Comparison of ENCODE assay signal across 14 cellular contexts in the genomic region with DNA sequence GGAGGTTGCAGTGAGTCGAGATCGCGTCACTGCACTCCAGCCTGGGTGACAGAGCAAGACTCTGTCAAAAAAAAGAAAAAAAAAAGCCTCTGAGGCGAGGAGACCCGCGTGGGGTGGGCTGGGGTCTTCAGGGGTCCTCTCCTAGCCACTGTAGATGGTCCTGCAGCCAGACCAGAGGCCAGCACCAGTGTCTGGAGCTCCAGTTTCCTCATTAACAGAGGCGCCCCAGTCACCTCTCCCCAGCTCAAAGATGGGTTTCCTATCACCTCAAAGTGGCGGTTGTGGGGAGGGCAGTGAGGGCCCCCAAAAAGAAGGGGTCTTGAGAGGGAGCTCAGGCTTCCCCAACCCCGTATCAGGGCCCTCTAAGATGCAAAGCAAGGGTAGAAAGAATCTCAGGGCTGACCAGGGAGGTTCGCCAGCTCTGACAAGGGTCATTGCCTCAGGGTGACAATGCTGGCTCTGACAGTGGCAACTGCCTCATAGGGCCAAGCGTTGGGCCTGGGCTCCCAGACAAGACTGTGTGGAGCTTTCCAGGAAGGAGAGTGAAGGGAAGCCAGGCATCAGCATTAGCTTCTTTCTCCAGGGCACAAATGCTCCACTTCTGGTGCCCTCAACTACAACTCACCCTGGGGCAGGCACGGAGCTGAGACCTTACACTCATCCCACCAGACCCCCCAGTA. TPM values are rescaled to one million over a fixed set of nuclear protein-coding genes. Genes with fewer than 3 reads are reported as not detected.
A peak's percentile ranks its signal among the peaks of the same experiment; 100 is the strongest.
DNase-seq lines count a peak whose midpoint lies in the region; ATAC-seq, FAIRE-seq and TF ChIP-seq lines count a peak whose summit lies in the region.
"Had no signal": no experiment of that assay in that cellular context is flagged by ENCODE, and none has a peak within 500 bp of the region (broad histone marks: within the 10 kb centered on the region; RNA-seq: fewer than 3 reads in every experiment).

No MANE protein-coding gene starts in this region.

- RAD21 ChIA-PET in GM12878 (lab: Charles Lee; ENCODE audit: unreplicated experiment), result interaction anchor here (0.5 to 9.9 kb wide), 7 partner anchors 9 to 156 kb away, joined by 3 to 158 read pairs (median 5); partner anchors contain the start of gene STK10

- H3K4me1 ChIP-seq in GM12878 (ENCODE audit: control insufficient read depth, insufficient read depth, low read length) (peaks cover 45% of the 10 kb centered on the region), upper lobe of right lung (peaks cover 72% of the 10 kb centered on the region), esophagus squamous epithelium (peaks cover 12 to 71% (median 16%) of the 10 kb centered on the region in 3 donors)

- intact Hi-C loops in GM12878 (cut with micrococcal nuclease; ENCODE audit: unreplicated experiment) (no loop called here), upper lobe of right lung (cut with DNase I) (no loop called here), esophagus squamous epithelium (cut with DNase I) (no loop called here)

- no peak overlapping the region for H2AFZ ChIP-seq in GM12878 (ENCODE audit: control insufficient read depth, low read depth, low read length)

- no peak overlapping the region for H3K9ac ChIP-seq in GM12878 (ENCODE audit: control insufficient read depth, insufficient read depth, low read length)

- no peaks in the 10 kb centered on the region for H3K9me3 Mint-ChIP-seq in stimulated activated naive CD8-positive, alpha-beta T cell treated with anti-CD3 and anti-CD28 coated beads, Interleukin-15, Interleukin-2, amounts not matched to agents 100 ng/mL and 50 ng/mL, for 24 hours
- no peaks in the 10 kb centered on the region for H3K9me3 Mint-ChIP-seq in mesothelial cell of epicardium

- H3K36me3 ChIP-seq in GM12878 (ENCODE audit: control insufficient read depth in 2 of 2, insufficient read depth in 2 of 2, low read length in 1 of 2), result peaks cover 14 to 27% of the 10 kb centered on the region in 2 experiments; a peak in 3 of 4 replicates
- no peaks in the 10 kb centered on the region for H3K36me3 ChIP-seq in upper lobe of right lung
- H3K36me3 ChIP-seq in esophagus squamous epithelium, result no peaks in the 10 kb centered on the region
- H3K36me3 ChIP-seq: suprapubic skin had no signal

- POLR2A ChIA-PET in GM12878 (lab: Charles Lee), result interaction anchor here (0.7 to 4.7 kb wide), 8 partner anchors 12 to 274 kb away, joined by 3 to 104 read pairs (median 18); partner anchors contain the start of gene STK10

- H3K4me3 ChIP-seq in GM12878 (no peak overlapping the region), upper lobe of right lung (no peak overlapping the region), esophagus squamous epithelium (no peak overlapping the region)
- H3K4me3 ChIP-seq: suprapubic skin had no signal

- H3K9me3 ChIP-seq in GM12878 (replicated peaks; ENCODE audit: control insufficient read depth, insufficient read depth, low read length), result no peaks in the 10 kb centered on the region
- H3K9me3 ChIP-seq in upper lobe of right lung, result no peaks in the 10 kb centered on the region
- H3K9me3 ChIP-seq in esophagus squamous epithelium, result no peaks in the 10 kb centered on the region
- H3K9me3 ChIP-seq: suprapubic skin had no signal

- TF ChIP-seq RAD21 in GM12878 (IDR thresholded peaks at IDR 0.05; ENCODE audit: insufficient read depth, low read depth, low read length), result no peak

- no peak for TF ChIP-seq EP300 in GM12878 (IDR thresholded peaks at IDR 0.05; ENCODE audit: borderline replicate concordance in 1 of 2, control insufficient read depth in 1 of 2, low read depth in 2 of 2, low read length in 2 of 2)

- CTCF ChIA-PET in GM12878 (lab: Yijun Ruan, JAX), result interaction anchor here (0.8 to 6.1 kb wide), 3 partner anchors 13 to 67 kb away, joined by 3 to 74 read pairs (median 5); partner anchors contain the start of gene STK10

- peak overlapping the region; percentile 80 for H3K4me3 Mint-ChIP-seq in stimulated activated naive CD8-positive, alpha-beta T cell treated with anti-CD3 and anti-CD28 coated beads, Interleukin-15, Interleukin-2, amounts not matched to agents 100 ng/mL and 50 ng/mL, for 24 hours
- no peak overlapping the region for H3K4me3 Mint-ChIP-seq in mesothelial cell of epicardium

- TF ChIP-seq POLR2A in GM12878 (IDR thresholded peaks at IDR 0.05; ENCODE audit: low read depth, low read length) (no peak), esophagus squamous epithelium (IDR thresholded peaks at IDR 0.05) (no peak)

- SMC1A ChIA-PET in GM12878 (lab: Charles Lee; ENCODE audit: uncharacterized antibody, unreplicated experiment), result interaction anchor here (1.0 to 5.6 kb wide), 6 partner anchors 11 to 120 kb away, joined by 3 to 103 read pairs (median 5); partner anchors contain the start of gene STK10

- FAIRE-seq in GM12878 (lab: Jason Lieb, UNC), result no peak

- peaks cover 97% of the 10 kb centered on the region for H3K4me1 Mint-ChIP-seq in stimulated activated naive CD8-positive, alpha-beta T cell treated with anti-CD3 and anti-CD28 coated beads, Interleukin-15, Interleukin-2, amounts not matched to agents 100 ng/mL and 50 ng/mL, for 24 hours (ENCODE audit: low read depth)
- H3K4me1 Mint-ChIP-seq in mesothelial cell of epicardium, result peaks cover 15% of the 10 kb centered on the region

- peaks cover 91% of the 10 kb centered on the region for H3K79me2 ChIP-seq in GM12878 (ENCODE audit: control insufficient read depth, insufficient read depth, low read length)

- no peaks in the 10 kb centered on the region for H3K27me3 ChIP-seq in GM12878 (replicated peaks in 1 of 2; ENCODE audit: control insufficient read depth in 2 of 2, insufficient read depth in 2 of 2, low read length in 1 of 2)
- H3K27me3 ChIP-seq in upper lobe of right lung, result no peaks in the 10 kb centered on the region
- no peaks in the 10 kb centered on the region for H3K27me3 ChIP-seq in esophagus squamous epithelium
- H3K27me3 ChIP-seq: suprapubic skin had no signal

- in situ Hi-C loops in GM12878 (cut with MboI), result no loop called here

- no peak overlapping the region for H3K4me2 ChIP-seq in GM12878 (ENCODE audit: control insufficient read depth, insufficient read depth)

- H3K27ac ChIP-seq in GM12878 (ENCODE audit: control insufficient read depth, insufficient read depth) (peak overlapping the region; percentile 11; the same call in 1 of the 2 replicates), upper lobe of right lung (peak overlapping the region; percentile 56), esophagus squamous epithelium (peak overlapping the region in 1 of 4 donors; percentile 25)
- H3K27ac ChIP-seq: suprapubic skin had no signal

- H3K36me3 Mint-ChIP-seq in stimulated activated naive CD8-positive, alpha-beta T cell treated with anti-CD3 and anti-CD28 coated beads, Interleukin-15, Interleukin-2, amounts not matched to agents 100 ng/mL and 50 ng/mL, for 24 hours (ENCODE audit: low read depth), result peaks cover 36% of the 10 kb centered on the region
- H3K36me3 Mint-ChIP-seq in mesothelial cell of epicardium, result no peaks in the 10 kb centered on the region

- peaks cover 11% of the 10 kb centered on the region for H4K20me1 ChIP-seq in GM12878 (ENCODE audit: control insufficient read depth, insufficient read depth)

- 69% methylated on average over 9 of the region's 12 CpGs for WGBS in GM12878 (ENCODE audit: insufficient coverage, insufficient replicate concordance, low lambda C conversion rate, missing lambda C conversion rate)
- 68 to 82% methylated on average over 10 to 11 of the region's 12 CpGs for WGBS in esophagus squamous epithelium, 2 donors

- TF ChIP-seq CTCF in GM12878 (IDR thresholded peaks at IDR 0.05 in 2 of 3, conservative IDR thresholded peaks at IDR 0.05 in 1 of 3; ENCODE audit: control insufficient read depth in 2 of 3, extremely low read depth in 1 of 3, insufficient read depth in 1 of 3, low read depth in 3 of 3, low read length in 3 of 3) (no peak), mesothelial cell of epicardium (IDR thresholded peaks at IDR 0.05; ENCODE audit: unreplicated experiment) (no peak), upper lobe of right lung (IDR thresholded peaks at IDR 0.05) (no peak), esophagus squamous epithelium (IDR thresholded peaks at IDR 0.05) (no peak)

- no peaks in the 10 kb centered on the region for H3K27me3 Mint-ChIP-seq in stimulated activated naive CD8-positive, alpha-beta T cell treated with anti-CD3 and anti-CD28 coated beads, Interleukin-15, Interleukin-2, amounts not matched to agents 100 ng/mL and 50 ng/mL, for 24 hours
- no peaks in the 10 kb centered on the region for H3K27me3 Mint-ChIP-seq in mesothelial cell of epicardium (ENCODE audit: low read depth)

- BruUV-seq in GM12878 (replicated peaks; lab: Mats Ljungman, UMichigan), result no TSS peak

- no peak for ATAC-seq in stimulated activated naive CD8-positive, alpha-beta T cell treated with anti-CD3 and anti-CD28 coated beads, Interleukin-15, Interleukin-2, amounts not matched to agents 100 U/mL and 50 U/mL, for 24 hours
- no peak for ATAC-seq in GM12878
- no peak for ATAC-seq in upper lobe of right lung
- no peak for ATAC-seq in HG02885 (IDR thresholded peaks at IDR 0.05; ENCODE audit: poor library complexity, unreplicated experiment)

- DNase-seq in stimulated activated naive CD8-positive, alpha-beta T cell treated with anti-CD3 and anti-CD28 coated beads, Interleukin-15, Interleukin-2, amounts not matched to agents 100 U/mL and 50 U/mL, for 24 hours, result no peak
- DNase-seq in GM12878 (ENCODE audit: low read depth, low spot score) (no peak), mesothelial cell of epicardium (ENCODE audit: low spot score in 2 of 2, unreplicated experiment in 2 of 2) (no peak), upper lobe of right lung (no peak), esophagus squamous epithelium (lab: John Stamatoyannopoulos, UW) (no peak), DMS53 treated with DMSO at 0.1 percent for 48 hours (lab: John Stamatoyannopoulos, UW; ENCODE audit: unreplicated experiment) (no peak)
- DNase-seq: GOT3, kidney glomerular epithelial cell, NCI-H187 treated with DMSO at 0.1 percent for 48 hours, SHP77 treated with DMSO at 0.1 percent for 48 hours had no signal

- peak overlapping the region; percentile 91 for H3K27ac Mint-ChIP-seq in stimulated activated naive CD8-positive, alpha-beta T cell treated with anti-CD3 and anti-CD28 coated beads, Interleukin-15, Interleukin-2, amounts not matched to agents 100 ng/mL and 50 ng/mL, for 24 hours
- peak overlapping the region; percentile 16 for H3K27ac Mint-ChIP-seq in mesothelial cell of epicardium

RNA-seq across cellular contexts. Expression of gene STK10, which starts 15.0 kb away (rescaled TPM):
- total RNA-seq in GM12878 (2013; cell fraction: nucleolus; rRNA removed), result 217 and 221 TPM in 2 replicates
- total RNA-seq in GM12878 (2014; rRNA removed) (55.8 and 57.4 TPM in 2 replicates), GM12878 (2014; rRNA removed; fragmentation: Illumina TruSeq; extraction: Trizol) (46.1 and 46.9 TPM in 2 replicates), GM12878 (2021) (75.4 and 96.4 TPM in 2 replicates), mesothelial cell of epicardium (15.5 to 16.6 TPM (median 16.0 TPM) in 3 replicates), upper lobe of right lung (56.9 TPM), esophagus squamous epithelium (10 to 100 TPM in 1 of 4 donors, 1 to 10 TPM in 3; 5.4 to 15.6 (median 8.9) TPM)
- polyA plus RNA-seq in GM12878 (2011; ENCODE audit: low read depth), result 28.9 TPM
- polyA plus RNA-seq in GM12878 (2011; rRNA removed) (21.1 and 41.8 TPM in 2 replicates), GM12878 (2014; fragmentation: Illumina TruSeq; extraction: Trizol) (33.6 and 53.2 TPM in 2 replicates), GM12878 (2014; fragmentation: Nextera tagmentation; extraction: Ambion mirVana) (10 to 100 TPM; 14.2 to 20.4 TPM), GM12878 (2014; rRNA removed) (48.1 and 53.0 TPM in 2 replicates), GM12878 (2016; fragmentation: Nextera tagmentation; extraction: Ambion mirVana) (10 to 100 TPM; 54.9 to 55.3 TPM)
- 45.3 and 48.2 TPM in 2 replicates for polyA plus RNA-seq in GM12878 (2011; cell fraction: cytosol; rRNA removed)
- 80.4 and 105 TPM in 2 replicates for polyA plus RNA-seq in GM12878 (2011; cell fraction: nucleus; rRNA removed)
- polyA plus RNA-seq in GM12878 (2012), result 49.9 and 55.9 TPM in 2 replicates
- 68.4 and 96.0 TPM in 2 replicates for polyA minus RNA-seq in GM12878 (2011; rRNA and poly(A)+ RNA removed)
- polyA minus RNA-seq in GM12878 (2011; cell fraction: cytosol; rRNA and poly(A)+ RNA removed), result 35.1 and 36.6 TPM in 2 replicates
- 53.1 and 106 TPM in 2 replicates for polyA minus RNA-seq in GM12878 (2011; cell fraction: nucleus; rRNA and poly(A)+ RNA removed)

RNA-seq across cellular contexts. Expression of gene EFCAB9, which starts 20.9 kb away (rescaled TPM):
- total RNA-seq in GM12878 (2013; cell fraction: nucleolus; rRNA removed), result not detected in 2 replicates
- total RNA-seq in GM12878 (2014; rRNA removed) (not detected in 2 replicates), GM12878 (2014; rRNA removed; fragmentation: Illumina TruSeq; extraction: Trizol) (not detected in 2 replicates), GM12878 (2021) (not detected in 2 replicates), mesothelial cell of epicardium (not detected in 3 replicates), upper lobe of right lung (not detected), esophagus squamous epithelium (not detected)
- not detected for polyA plus RNA-seq in GM12878 (2011; ENCODE audit: low read depth)
- polyA plus RNA-seq in GM12878 (2011; rRNA removed) (not detected in 2 replicates), GM12878 (2014; fragmentation: Illumina TruSeq; extraction: Trizol) (not detected in 2 replicates), GM12878 (2014; fragmentation: Nextera tagmentation; extraction: Ambion mirVana) (not detected), GM12878 (2014; rRNA removed) (not detected in 2 replicates), GM12878 (2016; fragmentation: Nextera tagmentation; extraction: Ambion mirVana) (under 1 TPM in 1 of 2 experiments, not detected in 1; 0.73 TPM)
- polyA plus RNA-seq in GM12878 (2011; cell fraction: cytosol; rRNA removed), result not detected in 2 replicates
- not detected in 2 replicates for polyA plus RNA-seq in GM12878 (2011; cell fraction: nucleus; rRNA removed)
- polyA plus RNA-seq in GM12878 (2012), result not detected in 2 replicates
- polyA minus RNA-seq in GM12878 (2011; rRNA and poly(A)+ RNA removed), result not detected in 2 replicates
- not detected in 2 replicates for polyA minus RNA-seq in GM12878 (2011; cell fraction: cytosol; rRNA and poly(A)+ RNA removed)
- polyA minus RNA-seq in GM12878 (2011; cell fraction: nucleus; rRNA and poly(A)+ RNA removed), result not detected in 2 replicates
- total RNA-seq: suprapubic skin had no signal
- polyA plus RNA-seq: BJ had no signal
